In genomic region chr11:29578806-29579205, GRCh38 we compare ENCODE assay signal across 32 cellular contexts.
"Had no signal": no experiment of that assay in that cellular context is flagged by ENCODE, and none has a peak within 500 bp of the region (broad histone marks: within the 10 kb centered on the region; RNA-seq: fewer than 3 reads in every experiment).

No MANE protein-coding gene starts in this region.

- H3K4me1 ChIP-seq: adrenal gland, body of pancreas, breast epithelium had no signal

- H3K36me3 ChIP-seq: adrenal gland, brain microvascular endothelial cell, breast epithelium had no signal

- H3K36me3 Mint-ChIP-seq: activated CD4-positive, alpha-beta memory T cell treated with anti-CD3 and anti-CD28 coated beads for 36 hours; activated naive CD4-positive, alpha-beta T cell treated with anti-CD3 and anti-CD28 coated beads, Interleukin-2, amount 10 ng/mL, durations not matched to agents 7 days and 5 days; activated naive CD4-positive, alpha-beta T cell treated with anti-CD3 and anti-CD28 coated beads, Interleukin-2, amount 50 U/mL, for 24 hours; activated naive CD8-positive, alpha-beta T cell had no signal

- H3K9me3 ChIP-seq: adrenal gland, body of pancreas, breast epithelium had no signal

- H3K4me3 Mint-ChIP-seq: activated B cell treated with CpG ODN at 0.5 μM for 24 hours; activated CD4-positive, alpha-beta memory T cell treated with anti-CD3 and anti-CD28 coated beads for 36 hours; activated CD4-positive, alpha-beta T cell treated with anti-CD3 and anti-CD28 coated beads, Interleukin-2, amount 10 ng/mL, durations not matched to agents 24 days and 14 days; activated CD8-positive, alpha-beta T cell treated with anti-CD3 and anti-CD28 coated beads for 36 hours; activated naive CD4-positive, alpha-beta T cell treated with anti-CD3 and anti-CD28 coated beads, Interleukin-2, amount 10 ng/mL, durations not matched to agents 7 days and 5 days; activated naive CD4-positive, alpha-beta T cell treated with anti-CD3 and anti-CD28 coated beads, Interleukin-2, amount 50 U/mL, for 24 hours; activated naive CD8-positive, alpha-beta T cell; T-helper 1 cell treated with Interleukin-12 subunit alpha and Interleukin-12 subunit beta and Interleukin-4 antibody, amounts not matched to agents 30 μg/mL and 1 μg/mL, for 36 hours; T-helper 2 cell treated with Interferon-gamma antibody and Interleukin-4, amounts not matched to agents 5 μg/mL and 100 μg/mL, for 36 hours had no signal

- H3K27me3 Mint-ChIP-seq: activated B cell treated with CpG ODN at 0.5 μM for 24 hours; activated CD4-positive, alpha-beta memory T cell treated with anti-CD3 and anti-CD28 coated beads for 36 hours; activated CD4-positive, alpha-beta T cell treated with anti-CD3 and anti-CD28 coated beads, Interleukin-2, amount 10 ng/mL, durations not matched to agents 24 days and 14 days; activated CD8-positive, alpha-beta T cell treated with anti-CD3 and anti-CD28 coated beads for 36 hours; activated naive CD4-positive, alpha-beta T cell treated with anti-CD3 and anti-CD28 coated beads, Interleukin-2, amount 10 ng/mL, durations not matched to agents 7 days and 5 days; activated naive CD4-positive, alpha-beta T cell treated with anti-CD3 and anti-CD28 coated beads, Interleukin-2, amount 50 U/mL, for 24 hours; activated naive CD8-positive, alpha-beta T cell had no signal

- H3K27me3 ChIP-seq: adrenal gland, body of pancreas, brain microvascular endothelial cell, breast epithelium had no signal

- H3K4me3 ChIP-seq: adrenal gland, body of pancreas, breast epithelium had no signal

- H3K4me1 Mint-ChIP-seq: activated B cell treated with CpG ODN at 0.5 μM for 24 hours; activated CD4-positive, alpha-beta T cell treated with anti-CD3 and anti-CD28 coated beads, Interleukin-2, amount 10 ng/mL, durations not matched to agents 24 days and 14 days; activated naive CD4-positive, alpha-beta T cell treated with anti-CD3 and anti-CD28 coated beads, Interleukin-2, amount 10 ng/mL, durations not matched to agents 7 days and 5 days; activated naive CD4-positive, alpha-beta T cell treated with anti-CD3 and anti-CD28 coated beads, Interleukin-2, amount 50 U/mL, for 24 hours had no signal

- DNase-seq: activated B cell treated with CpG ODN at 0.5 μM for 24 hours; activated CD4-positive, alpha-beta memory T cell treated with anti-CD3 and anti-CD28 coated beads for 36 hours; activated CD4-positive, alpha-beta T cell treated with anti-CD3 and anti-CD28 coated beads for 4 hours; activated CD4-positive, alpha-beta T cell treated with anti-CD3 and anti-CD28 coated beads, Interleukin-2, amount 10 ng/mL, durations not matched to agents 24 days and 14 days; activated CD4-positive, alpha-beta T cell treated with anti-CD3 and anti-CD28 coated beads, Interleukin-2, amount 50 U/mL, for 1 hour; activated CD4-positive, alpha-beta T cell treated with anti-CD3 and anti-CD28 coated beads, Interleukin-2, amount 50 U/mL, for 4 hours; activated CD4-positive, CD25-positive, alpha-beta regulatory T cell treated with anti-CD3 and anti-CD28 coated beads, Interleukin-2, amount 50 U/mL, for 72 hours; activated CD8-positive, alpha-beta memory T cell treated with anti-CD3 and anti-CD28 coated beads, Interleukin-2, amount 50 U/mL, for 4 hours; activated CD8-positive, alpha-beta T cell treated with anti-CD3 and anti-CD28 coated beads for 36 hours; activated effector memory CD4-positive, alpha-beta T cell treated with Interleukin-2 at 50 U/mL for 16 hours; activated gamma-delta T cell; activated naive CD4-positive, alpha-beta T cell treated with anti-CD3 and anti-CD28 coated beads, Interleukin-2, amount 10 ng/mL, durations not matched to agents 7 days and 5 days; activated naive CD4-positive, alpha-beta T cell treated with Interleukin-2 at 50 U/mL for 16 hours; activated T-cell treated with anti-CD3 and anti-CD28 coated beads for 4 hours; activated T-cell treated with anti-CD3 and anti-CD28 coated beads, Interleukin-2, amount 50 U/mL, for 1 hour; activated T-cell treated with anti-CD3 and anti-CD28 coated beads, Interleukin-2, amount 50 U/mL, for 48 hours; adrenal gland; amniotic stem cell; aorta; body of pancreas; brain microvascular endothelial cell; central memory CD4-positive, alpha-beta T cell; T-helper 1 cell; T-helper 2 cell; T-helper 9 cell had no signal

- H3K27ac ChIP-seq: adrenal gland, body of pancreas, brain microvascular endothelial cell, breast epithelium, VCaP had no signal

- H3K9me3 Mint-ChIP-seq: activated naive CD4-positive, alpha-beta T cell treated with anti-CD3 and anti-CD28 coated beads, Interleukin-2, amount 50 U/mL, for 24 hours had no signal

- H3K27ac Mint-ChIP-seq: activated B cell treated with CpG ODN at 0.5 μM for 24 hours; activated CD4-positive, alpha-beta memory T cell treated with anti-CD3 and anti-CD28 coated beads for 36 hours; activated CD4-positive, alpha-beta T cell treated with anti-CD3 and anti-CD28 coated beads, Interleukin-2, amount 10 ng/mL, durations not matched to agents 24 days and 14 days; activated CD8-positive, alpha-beta T cell treated with anti-CD3 and anti-CD28 coated beads for 36 hours; activated naive CD4-positive, alpha-beta T cell treated with anti-CD3 and anti-CD28 coated beads, Interleukin-2, amount 10 ng/mL, durations not matched to agents 7 days and 5 days; activated naive CD4-positive, alpha-beta T cell treated with anti-CD3 and anti-CD28 coated beads, Interleukin-2, amount 50 U/mL, for 24 hours; activated T-helper 2 cell treated with anti-CD3 and anti-CD28 coated beads, Interferon-gamma antibody, Interleukin-2, Interleukin-4, amounts not matched to agents 10 μg/mL and 5 μg/mL and 100 μg/mL, durations not matched to agents 14 hours and 24 hours and 36 hours; T-helper 1 cell treated with Interleukin-12 subunit alpha and Interleukin-12 subunit beta and Interleukin-4 antibody, amounts not matched to agents 30 μg/mL and 1 μg/mL, for 36 hours; T-helper 2 cell treated with Interferon-gamma antibody and Interleukin-4, amounts not matched to agents 5 μg/mL and 100 μg/mL, for 36 hours had no signal
